In genomic region chr17:63445571-63446217, GRCh38 we compare ENCODE assay signal across 8 cellular contexts. TPM values are rescaled to one million over a fixed set of nuclear protein-coding genes. Genes with fewer than 3 reads are reported as not detected.
DNase-seq lines count a peak whose midpoint lies in the region; ATAC-seq and TF ChIP-seq lines count a peak whose summit lies in the region.

No MANE protein-coding gene starts in this region.

- H3K79me2 ChIP-seq in DOHH2 (ENCODE audit: control insufficient read depth, low read length), result no peaks in the 10 kb centered on the region

- H4K5ac ChIP-seq in IMR-90 (ENCODE audit: low read depth, low read length), result 0 out of 2 replicates have a peak overlapping the region, but pooled peaks have one; percentile 1

- H3K27me3 ChIP-seq in DOHH2 (ENCODE audit: control insufficient read depth, low read length), result peaks cover 30% of the 10 kb centered on the region
- no peaks in the 10 kb centered on the region for H3K27me3 ChIP-seq in IMR-90 (ENCODE audit: control insufficient read depth, insufficient read depth, low read length)
- H3K27me3 ChIP-seq in breast epithelium, result no peaks in the 10 kb centered on the region

- H3K9me2 ChIP-seq in DOHH2 (replicated peaks; ENCODE audit: control insufficient read depth, low read length), result no peaks in the 10 kb centered on the region

- H2AK9ac ChIP-seq in IMR-90 (replicated peaks; ENCODE audit: low read depth, low read length, poor library complexity), result peak overlapping the region; percentile 65

- CTCF ChIA-PET in IMR-90 (lab: Yijun Ruan, JAX), result interaction anchor here (1.0 kb wide), 1 partner anchor 12 kb away, joined by 3 read pairs; no protein-coding TSS in a partner anchor

- H3K14ac ChIP-seq in IMR-90 (replicated peaks; ENCODE audit: low read depth, low read length), result no peak overlapping the region; the same call in 1 of the 2 replicates

- H3K36me3 ChIP-seq in DOHH2 (ENCODE audit: control insufficient read depth, low read length) (no peaks in the 10 kb centered on the region), IMR-90 (ENCODE audit: control insufficient read depth, insufficient read depth, low read length) (no peaks in the 10 kb centered on the region), breast epithelium (no peaks in the 10 kb centered on the region)

- peak overlapping the region; percentile 63; the same call in 1 of the 2 replicates for H3K4ac ChIP-seq in IMR-90 (ENCODE audit: low read depth, low read length)

- H3K4me3 ChIP-seq in DOHH2 (ENCODE audit: low read length) (peak overlapping the region; percentile 39), IMR-90 (ENCODE audit: insufficient read depth, low read depth, low read length) (peak overlapping the region; percentile 36), breast epithelium (peak overlapping the region; percentile 58 to 79 (median 73))

- H4K8ac ChIP-seq in IMR-90 (ENCODE audit: low read depth in 2 of 2, low read length in 2 of 2), result peak overlapping the region; percentile 58 to 73; a peak in 3 of 4 replicates

- no peaks in the 10 kb centered on the region for H3K9me1 ChIP-seq in IMR-90 (ENCODE audit: insufficient read depth, low read length)

- H2BK120ac ChIP-seq in IMR-90 (ENCODE audit: low read depth, low read length), result peak overlapping the region; percentile 58; the same call in 1 of the 2 replicates

- TF ChIP-seq POLR2A in IMR-90 (IDR thresholded peaks at IDR 0.05; ENCODE audit: low read depth, low read length) (no peak), breast epithelium (IDR thresholded peaks at IDR 0.05) (no peak)

- no peaks in the 10 kb centered on the region for H3K79me1 ChIP-seq in IMR-90 (ENCODE audit: low read depth in 1 of 2, low read length in 2 of 2)

- no peak overlapping the region for H2BK20ac ChIP-seq in IMR-90 (ENCODE audit: low read depth, low read length)

- H2AFZ ChIP-seq in IMR-90 (replicated peaks; ENCODE audit: low read length, poor library complexity), result peak overlapping the region; percentile 94

- H3K9me3 ChIP-seq in DOHH2 (ENCODE audit: control insufficient read depth, insufficient read depth, low read length), result no peaks in the 10 kb centered on the region
- no peaks in the 10 kb centered on the region for H3K9me3 ChIP-seq in IMR-90 (ENCODE audit: control insufficient read depth, insufficient read depth, low read length)
- H3K9me3 ChIP-seq in breast epithelium, result no peaks in the 10 kb centered on the region

- no peak overlapping the region for H3K27ac ChIP-seq in DOHH2 (ENCODE audit: low read depth, low read length)
- no peak overlapping the region for H3K27ac ChIP-seq in IMR-90 (ENCODE audit: insufficient read depth, low read length)
- H3K27ac ChIP-seq in breast epithelium, result peak overlapping the region; percentile 97 to 98

- H2BK5ac ChIP-seq in IMR-90 (ENCODE audit: low read depth, low read length, poor library complexity, severe bottlenecking), result no peak overlapping the region

- H3K4me2 ChIP-seq in DOHH2 (ENCODE audit: low read length), result peak overlapping the region; percentile 48
- H3K4me2 ChIP-seq in IMR-90 (ENCODE audit: low read depth, low read length), result peak overlapping the region; percentile 49

- H3K23ac ChIP-seq in IMR-90 (ENCODE audit: low read depth, low read length), result no peak overlapping the region

- 10% methylated on average over 24 of the region's 53 CpGs; no CpG with 5 or more reads in 1 of the 2 experiments for WGBS in IMR-90 (ENCODE audit: extremely low coverage in 2 of 2, insufficient read length in 1 of 2), 2 experiments

- no peak overlapping the region for H3K9ac ChIP-seq in IMR-90 (ENCODE audit: low read depth, low read length)

- intact Hi-C loops in IMR-90 (cut with micrococcal nuclease), result no loop called here
- intact Hi-C loops in breast epithelium (cut with DNase I; ENCODE audit: low total_unique reads), result no loop called here
- intact Hi-C loops in left colon (cut with DNase I, micrococcal nuclease), result no loop called here

- H2AK5ac ChIP-seq in IMR-90 (ENCODE audit: low read depth, low read length), result no peak overlapping the region; the same call in 1 of the 2 replicates

- peak; percentile 22; the same call in 1 of the 2 replicates for TF ChIP-seq RAD21 in IMR-90 (IDR thresholded peaks at IDR 0.05; ENCODE audit: low read length)

- H2BK15ac ChIP-seq in IMR-90 (ENCODE audit: low read depth, low read length), result no peak overlapping the region

- H3K4me1 ChIP-seq in DOHH2 (ENCODE audit: control insufficient read depth, low read length) (peaks cover 9% of the 10 kb centered on the region; the same call in 1 of the 2 replicates), IMR-90 (ENCODE audit: control insufficient read depth, insufficient read depth, low read length) (peaks cover 4% of the 10 kb centered on the region), breast epithelium (peaks cover 9 to 21% of the 10 kb centered on the region in 2 donors)

- no peak overlapping the region for H3K56ac ChIP-seq in IMR-90 (ENCODE audit: extremely low read depth, insufficient read depth, low read length)

- H3F3A ChIP-seq in DOHH2 (ENCODE audit: control insufficient read depth, insufficient read depth), result no peaks in the 10 kb centered on the region

- TF ChIP-seq CTCF in DOHH2 (IDR thresholded peaks at IDR 0.05; ENCODE audit: low read depth, low read length, poor library complexity, severe bottlenecking), result peak; percentile 25
- TF ChIP-seq CTCF in IMR-90 (conservative IDR thresholded peaks at IDR 0.05; ENCODE audit: low read depth, low read length), result peak; percentile 41
- peak; percentile 23 to 46 (median 32) for TF ChIP-seq CTCF in breast epithelium (IDR thresholded peaks at IDR 0.05)

- H4K91ac ChIP-seq in IMR-90 (ENCODE audit: insufficient read depth, low read depth, low read length), result no peak overlapping the region; the same call in 1 of the 2 replicates

- no peak overlapping the region for H3K18ac ChIP-seq in IMR-90 (ENCODE audit: low read depth, low read length)

- dilution Hi-C loops in IMR-90 (cut with HindIII; ENCODE audit: low sequenced_read_pairs, unreplicated experiment), result no loop called here

- in situ Hi-C loops in IMR-90 (cut with MboI; ENCODE audit: low sequenced_read_pairs), result no loop called here

- no peak for DNase-seq in IMR-90
- DNase-seq in T-helper 22 cell (ENCODE audit: low read depth), result peak; percentile 75
- peak in 1 of 2 donors; percentile 41 for DNase-seq in breast epithelium (ENCODE audit: low spot score in 2 of 2)
- DNase-seq in left colon, result peak; percentile 46 to 59
- peak; percentile 65 for DNase-seq in stimulated activated CD8-positive, alpha-beta memory T cell treated with anti-CD3 and anti-CD28 coated beads, Interleukin-12 subunit alpha, Interleukin-12 subunit beta, amount 100 ng/mL, for 4 hours (ENCODE audit: low read depth)
- no peak for DNase-seq in NCI-H1694 (lab: John Stamatoyannopoulos, UW)

- POLR2A ChIA-PET in IMR-90 (lab: Charles Lee; ENCODE audit: unreplicated experiment), result no interaction called here

- no TSS peak for BruUV-seq in IMR-90 (replicated peaks; lab: Mats Ljungman, UMichigan)

- H4K20me1 ChIP-seq in DOHH2 (ENCODE audit: control insufficient read depth, insufficient read depth, low read depth, low read length) (no peaks in the 10 kb centered on the region), IMR-90 (ENCODE audit: insufficient read depth, low read length) (no peaks in the 10 kb centered on the region)

- ATAC-seq in GM21529 (IDR thresholded peaks at IDR 0.05; ENCODE audit: unreplicated experiment) (peak; percentile 57), IMR-90 (ENCODE audit: low read depth) (peak; percentile 87), left colon (peak; percentile 75)

TF ChIP-seq in IMR-90, 13 proteins besides CTCF, POLR2A, EP300 and RAD21:
- TF ChIP-seq MAFK (IDR thresholded peaks at IDR 0.05; ENCODE audit: low read depth, low read length), result no peak
- no peak for TF ChIP-seq ELK1 (IDR thresholded peaks at IDR 0.05; ENCODE audit: borderline replicate concordance, low read depth, low read length)
- TF ChIP-seq FOS (IDR thresholded peaks at IDR 0.05; ENCODE audit: low read depth, low read length), result no peak
- no peak for TF ChIP-seq BHLHE40 (IDR thresholded peaks at IDR 0.05; ENCODE audit: low read depth, low read length)
- TF ChIP-seq RFX5 (IDR thresholded peaks at IDR 0.05; ENCODE audit: low read depth, low read length), result no peak
- no peak for TF ChIP-seq MAZ (IDR thresholded peaks at IDR 0.05; ENCODE audit: borderline replicate concordance, low read depth, low read length)
- TF ChIP-seq NFE2L2 (IDR thresholded peaks at IDR 0.05; ENCODE audit: low read depth, low read length), result no peak
- TF ChIP-seq RCOR1 (IDR thresholded peaks at IDR 0.05; ENCODE audit: insufficient replicate concordance, low read length), result no peak

RNA-seq across cellular contexts. Expression of gene CYB561, which starts 0.4 kb away (rescaled TPM):
- total RNA-seq in IMR-90 (2012; rRNA removed) (1.1 and 2.5 TPM in 2 replicates), breast epithelium (10 to 100 TPM; 14.6 to 52.4 (median 43.3) TPM), left colon (10 to 100 TPM; 59.6 to 66.6 TPM)
- 3.0 and 3.8 TPM in 2 replicates for polyA plus RNA-seq in IMR-90 (2012; rRNA removed)
- 1.8 and 5.0 TPM in 2 replicates for polyA plus RNA-seq in IMR-90 (2012; cell fraction: cytosol; rRNA removed)
- 2.9 and 8.1 TPM in 2 replicates for polyA plus RNA-seq in IMR-90 (2012; cell fraction: nucleus; rRNA removed; ENCODE audit: low replicate concordance)

RNA-seq across cellular contexts. Expression of gene ACE, which starts 31.2 kb away (rescaled TPM):
- total RNA-seq in IMR-90 (2012; rRNA removed), result 1.4 TPM in 2 replicates
- polyA plus RNA-seq in IMR-90 (2012; rRNA removed), result 3.5 and 5.8 TPM in 2 replicates
- polyA plus RNA-seq in IMR-90 (2012; cell fraction: cytosol; rRNA removed), result 4.0 and 5.5 TPM in 2 replicates
- polyA plus RNA-seq in IMR-90 (2012; cell fraction: nucleus; rRNA removed; ENCODE audit: low replicate concordance), result 10.1 and 21.1 TPM in 2 replicates
- total RNA-seq in breast epithelium, result 10 to 100 TPM in 1 of 3 donors, 1 to 10 TPM in 2; 2.6 to 13.9 (median 9.1) TPM
- total RNA-seq in left colon, result 10 to 100 TPM; 27.7 to 31.9 TPM

Comparison
In these comparisons a context has a peak if more than half of its experiments do, and no peak if none do; other contexts are left out.
1. H3K27ac ChIP-seq: peak in breast epithelium (2 of 2); none in DOHH2 (single experiment) and IMR-90 (single experiment).
2. DNase-seq: peak in T-helper 22 cell (single experiment), left colon (2 of 2) and stimulated activated CD8-positive, alpha-beta memory T cell treated with anti-CD3 and anti-CD28 coated beads, Interleukin-12 subunit alpha, Interleukin-12 subunit beta, amount 100 ng/mL, for 4 hours (single experiment); none in IMR-90 (single experiment) and NCI-H1694 (single experiment).
3. Peak in every context shown above with its lines, with median percentiles within 50 percentile points of each other: H3K4me3 ChIP-seq, CTCF ChIP-seq and ATAC-seq.